Comparison of ENCODE assay signal across 8 cellular contexts in genomic region chr2:27628767-27629709, GRCh38. TPM values are rescaled to one million over a fixed set of nuclear protein-coding genes. Genes with fewer than 3 reads are reported as not detected.
DNase-seq lines count a peak whose midpoint lies in the region; ATAC-seq and TF ChIP-seq lines count a peak whose summit lies in the region.

Gene CCDC121 (minus strand): TSS chr2:27629012. CDS start chr2:27627799, 1,213 bp downstream.
Gene GPN1 (plus strand): TSS chr2:27629050. CDS start chr2:27629059, 9 bp downstream.

- no peaks in the 10 kb centered on the region for H3K36me3 ChIP-seq in KMS-11 (ENCODE audit: insufficient read depth)
- peaks cover 0 to 18% (median 0%) of the 10 kb centered on the region in 3 donors for H3K36me3 ChIP-seq in Peyer's patch

- ATAC-seq in GM21786 (IDR thresholded peaks at IDR 0.05; ENCODE audit: unreplicated experiment), result peak; percentile 99
- peak; percentile 100 for ATAC-seq in natural killer cell treated with Interleukin-12 subunit alpha and Interleukin-12 subunit beta and Interleukin-15 and Interleukin-18, amount 100 ng/mL, for 72 hours

- H3K27ac ChIP-seq in KMS-11, result peak within 1 kb of the TSS; percentile 58
- peak within 1 kb of the TSS; percentile 52 to 79 (median 61) for H3K27ac ChIP-seq in Peyer's patch

- no peaks in the 10 kb centered on the region for H3K9me3 Mint-ChIP-seq in activated T-helper 1 cell treated with anti-CD3 and anti-CD28 coated beads, Interleukin-12 subunit alpha, Interleukin-12 subunit beta, Interleukin-2, Interleukin-4 antibody, amounts not matched to agents 30 ng/mL and 10 ng/mL and 1 ng/mL, durations not matched to agents 14 hours and 24 hours and 36 hours
- no peaks in the 10 kb centered on the region for H3K9me3 Mint-ChIP-seq in natural killer cell treated with Interleukin-12 subunit alpha and Interleukin-12 subunit beta and Interleukin-15 and Interleukin-18, amount 100 ng/mL, for 72 hours

- intact Hi-C loops in activated T-helper 1 cell treated with anti-CD3 and anti-CD28 coated beads, Interleukin-12 subunit alpha, Interleukin-12 subunit beta, Interleukin-2, Interleukin-4 antibody, amounts not matched to agents 30 ng/mL and 10 ng/mL and 1 ng/mL, durations not matched to agents 14 hours and 24 hours and 36 hours (cut with micrococcal nuclease), result loop anchor here (1.0 to 10.0 kb wide), 10 partner anchors 9 to 836 kb away; partner anchors contain the start of genes ATRAID, CAD, EIF2B4 and IFT172

- no peak for TF ChIP-seq CTCF in KMS-11 (conservative IDR thresholded peaks at IDR 0.05; ENCODE audit: low read depth, low read length)
- no peak for TF ChIP-seq CTCF in Peyer's patch (IDR thresholded peaks at IDR 0.05)
- TF ChIP-seq CTCF in fibroblast of pulmonary artery (IDR thresholded peaks at IDR 0.05; ENCODE audit: low read length, missing control alignments), result no peak

- peaks cover 20% of the 10 kb centered on the region for H3K4me1 Mint-ChIP-seq in activated T-helper 1 cell treated with anti-CD3 and anti-CD28 coated beads, Interleukin-12 subunit alpha, Interleukin-12 subunit beta, Interleukin-2, Interleukin-4 antibody, amounts not matched to agents 30 ng/mL and 10 ng/mL and 1 ng/mL, durations not matched to agents 14 hours and 24 hours and 36 hours (ENCODE audit: low read depth)
- peaks cover 12 to 16% of the 10 kb centered on the region in 2 donors for H3K4me1 Mint-ChIP-seq in natural killer cell treated with Interleukin-12 subunit alpha and Interleukin-12 subunit beta and Interleukin-15 and Interleukin-18, amount 100 ng/mL, for 72 hours (ENCODE audit: low read depth in 2 of 2)

- DNase-seq in Daoy (ENCODE audit: low read depth) (peak; percentile 97), Peyer's patch (peak; percentile 92 to 96 (median 92)), fibroblast of pulmonary artery (ENCODE audit: low read depth) (peak; percentile 91)
- DNase-seq in activated T-helper 1 cell treated with anti-CD3 and anti-CD28 coated beads, Interleukin-12 subunit alpha, Interleukin-12 subunit beta, Interleukin-2, Interleukin-4 antibody, amounts not matched to agents 30 ng/mL and 10 ng/mL and 1 ng/mL, durations not matched to agents 14 hours and 24 hours and 36 hours (ENCODE audit: low spot score), result peak; percentile 93
- peak; percentile 97 for DNase-seq in natural killer cell treated with Interleukin-12 subunit alpha and Interleukin-12 subunit beta and Interleukin-15 and Interleukin-18, amount 100 ng/mL, for 72 hours (ENCODE audit: low spot score)
- DNase-seq in stimulated activated naive CD4-positive, alpha-beta T cell treated with Interleukin-2 at 50 U/mL for 16 hours (lab: John Stamatoyannopoulos, UW), result peak; percentile 98

- H3K36me3 Mint-ChIP-seq in activated T-helper 1 cell treated with anti-CD3 and anti-CD28 coated beads, Interleukin-12 subunit alpha, Interleukin-12 subunit beta, Interleukin-2, Interleukin-4 antibody, amounts not matched to agents 30 ng/mL and 10 ng/mL and 1 ng/mL, durations not matched to agents 14 hours and 24 hours and 36 hours (ENCODE audit: low read depth), result peaks cover 35% of the 10 kb centered on the region
- peaks cover 14% of the 10 kb centered on the region for H3K36me3 Mint-ChIP-seq in natural killer cell treated with Interleukin-12 subunit alpha and Interleukin-12 subunit beta and Interleukin-15 and Interleukin-18, amount 100 ng/mL, for 72 hours

- peak within 1 kb of the TSS; percentile 97 for H3K4me2 ChIP-seq in KMS-11

- H3K79me2 ChIP-seq in KMS-11 (ENCODE audit: insufficient read depth, low read depth), result peaks cover 13% of the 10 kb centered on the region; the same call in 1 of the 2 replicates

- peak within 1 kb of the TSS; percentile 89 for H3K9ac ChIP-seq in KMS-11

- peak; percentile 19 to 44 for TF ChIP-seq POLR2A in Peyer's patch (IDR thresholded peaks at IDR 0.05)

- H3K9me3 ChIP-seq in Peyer's patch, result no peaks in the 10 kb centered on the region

- H3K27ac Mint-ChIP-seq in activated T-helper 1 cell treated with anti-CD3 and anti-CD28 coated beads, Interleukin-12 subunit alpha, Interleukin-12 subunit beta, Interleukin-2, Interleukin-4 antibody, amounts not matched to agents 30 ng/mL and 10 ng/mL and 1 ng/mL, durations not matched to agents 14 hours and 24 hours and 36 hours, result peak within 1 kb of the TSS; percentile 73
- H3K27ac Mint-ChIP-seq in natural killer cell treated with Interleukin-12 subunit alpha and Interleukin-12 subunit beta and Interleukin-15 and Interleukin-18, amount 100 ng/mL, for 72 hours, result no peak within 1 kb of the TSS

- no peaks in the 10 kb centered on the region for H3K27me3 ChIP-seq in KMS-11 (ENCODE audit: insufficient read depth, low read depth)
- no peaks in the 10 kb centered on the region for H3K27me3 ChIP-seq in Peyer's patch

- H3K4me3 ChIP-seq in KMS-11 (IDR thresholded peaks at IDR 0.05; ENCODE audit: insufficient read depth, low read depth, low read length) (peak within 1 kb of the TSS; percentile 88), Peyer's patch (peak within 1 kb of the TSS; percentile 58 to 80 (median 72)), fibroblast of pulmonary artery (replicated peaks; ENCODE audit: low read depth, low read length) (peak within 1 kb of the TSS; percentile 92)

- H4K20me1 ChIP-seq in KMS-11 (ENCODE audit: insufficient read depth), result no peaks in the 10 kb centered on the region

- peaks cover 19% of the 10 kb centered on the region for H3K4me1 ChIP-seq in KMS-11 (ENCODE audit: low read depth, poor library complexity, severe bottlenecking)
- H3K4me1 ChIP-seq in Peyer's patch, result peaks cover 0 to 17% (median 5%) of the 10 kb centered on the region in 4 donors

- no peak within 1 kb of the TSS for H3K4me3 Mint-ChIP-seq in activated T-helper 1 cell treated with anti-CD3 and anti-CD28 coated beads, Interleukin-12 subunit alpha, Interleukin-12 subunit beta, Interleukin-2, Interleukin-4 antibody, amounts not matched to agents 30 ng/mL and 10 ng/mL and 1 ng/mL, durations not matched to agents 14 hours and 24 hours and 36 hours
- H3K4me3 Mint-ChIP-seq in natural killer cell treated with Interleukin-12 subunit alpha and Interleukin-12 subunit beta and Interleukin-15 and Interleukin-18, amount 100 ng/mL, for 72 hours, result no peak within 1 kb of the TSS

- H2AFZ ChIP-seq in KMS-11 (ENCODE audit: low read depth), result peak within 1 kb of the TSS; percentile 77

- no peaks in the 10 kb centered on the region for H3K27me3 Mint-ChIP-seq in activated T-helper 1 cell treated with anti-CD3 and anti-CD28 coated beads, Interleukin-12 subunit alpha, Interleukin-12 subunit beta, Interleukin-2, Interleukin-4 antibody, amounts not matched to agents 30 ng/mL and 10 ng/mL and 1 ng/mL, durations not matched to agents 14 hours and 24 hours and 36 hours (ENCODE audit: insufficient read depth)
- H3K27me3 Mint-ChIP-seq in natural killer cell treated with Interleukin-12 subunit alpha and Interleukin-12 subunit beta and Interleukin-15 and Interleukin-18, amount 100 ng/mL, for 72 hours, result no peaks in the 10 kb centered on the region

RNA-seq across cellular contexts. Expression of gene CCDC121, which starts in this region (rescaled TPM):
- 0.74 and 1.5 TPM in 2 replicates for total RNA-seq in Daoy (2014; rRNA removed; shearing (Covaris generic))
- total RNA-seq in Peyer's patch, result 10 to 100 TPM in 1 of 4 donors, 1 to 10 TPM in 3; 1.8 to 11.6 (median 2.5) TPM
- total RNA-seq in activated T-helper 1 cell treated with anti-CD3 and anti-CD28 coated beads, Interleukin-12 subunit alpha, Interleukin-12 subunit beta, Interleukin-2, Interleukin-4 antibody, amounts not matched to agents 30 ng/mL and 10 ng/mL and 1 ng/mL, durations not matched to agents 14 hours and 24 hours and 36 hours, result 0.66 and 1.3 TPM in 2 replicates
- under 1 TPM in 1 of 2 donors, not detected in 1; 0.36 TPM for total RNA-seq in natural killer cell treated with Interleukin-12 subunit alpha and Interleukin-12 subunit beta and Interleukin-15 and Interleukin-18, amount 100 ng/mL, for 72 hours

RNA-seq across cellular contexts. Expression of gene GPN1, which starts in this region (rescaled TPM):
- 64.6 and 71.0 TPM in 2 replicates for total RNA-seq in Daoy (2014; rRNA removed; shearing (Covaris generic))
- total RNA-seq in Peyer's patch, result 10 to 100 TPM; 12.3 to 27.7 (median 19.7) TPM
- 48.3 and 51.0 TPM in 2 replicates for total RNA-seq in activated T-helper 1 cell treated with anti-CD3 and anti-CD28 coated beads, Interleukin-12 subunit alpha, Interleukin-12 subunit beta, Interleukin-2, Interleukin-4 antibody, amounts not matched to agents 30 ng/mL and 10 ng/mL and 1 ng/mL, durations not matched to agents 14 hours and 24 hours and 36 hours
- total RNA-seq in natural killer cell treated with Interleukin-12 subunit alpha and Interleukin-12 subunit beta and Interleukin-15 and Interleukin-18, amount 100 ng/mL, for 72 hours, result 10 to 100 TPM; 32.7 to 36.9 TPM

Comparison
In these comparisons a context has a peak if more than half of its experiments do, and no peak if none do; other contexts are left out.
1. Peak in every context shown above with its lines: DNase-seq, ATAC-seq, H3K4me3 ChIP-seq and H3K27ac ChIP-seq.